In genomic region chr16:54588026-54588425, GRCh38 we compare ENCODE assay signal across 23 cellular contexts.
"Had no signal": no experiment of that assay in that cellular context is flagged by ENCODE, and none has a peak within 500 bp of the region (broad histone marks: within the 10 kb centered on the region; RNA-seq: fewer than 3 reads in every experiment).

No MANE protein-coding gene starts in this region.

- H3K27ac ChIP-seq: breast epithelium, SJSA1 had no signal

- ATAC-seq: activated CD8-positive, alpha-beta memory T cell treated with anti-CD3 and anti-CD28 coated beads, Interleukin-2, amount 10 ng/mL, durations not matched to agents 7 days and 5 days; SK-N-SH treated with all-trans-retinoic acid at 6 μM for 48 hours had no signal

- H3K4me3 ChIP-seq: breast epithelium, SJSA1 had no signal

- H3K4me1 ChIP-seq: breast epithelium, SJSA1 had no signal

- H3K9me3 ChIP-seq: breast epithelium, SJSA1 had no signal

- H3K36me3 ChIP-seq: breast epithelium, SJSA1 had no signal

- DNase-seq: activated B cell treated with CpG ODN at 0.5 μM for 24 hours; activated CD4-positive, alpha-beta T cell treated with anti-CD3 and anti-CD28 coated beads for 1 hour; activated CD4-positive, alpha-beta T cell treated with anti-CD3 and anti-CD28 coated beads, Interleukin-2, amount 10 ng/mL, durations not matched to agents 24 days and 14 days; activated CD4-positive, alpha-beta T cell treated with anti-CD3 and anti-CD28 coated beads, Interleukin-2, amount 50 U/mL, for 48 hours; activated CD8-positive, alpha-beta memory T cell treated with anti-CD3 and anti-CD28 coated beads, Interleukin-2, amount 10 ng/mL, durations not matched to agents 7 days and 5 days; activated effector memory CD4-positive, alpha-beta T cell treated with Interleukin-2 at 50 U/mL for 16 hours; activated naive CD4-positive, alpha-beta T cell; activated T-cell treated with anti-CD3 and anti-CD28 coated beads, Interleukin-2, amount 50 U/mL, for 24 hours; aorta; central memory CD4-positive, alpha-beta T cell; Karpas-422; NCI-H1092; NCI-H1417; NCI-H2029 treated with DMSO at 0.1 percent for 48 hours; NCI-H345; NCI-H510A; NCI-H526 treated with DMSO at 0.1 percent for 48 hours; NCI-H82; SHP77; SW 1271 had no signal

- H3K27me3 ChIP-seq: breast epithelium had no signal
